34 cellular contexts compared by ENCODE assay signal in the genomic region with DNA sequence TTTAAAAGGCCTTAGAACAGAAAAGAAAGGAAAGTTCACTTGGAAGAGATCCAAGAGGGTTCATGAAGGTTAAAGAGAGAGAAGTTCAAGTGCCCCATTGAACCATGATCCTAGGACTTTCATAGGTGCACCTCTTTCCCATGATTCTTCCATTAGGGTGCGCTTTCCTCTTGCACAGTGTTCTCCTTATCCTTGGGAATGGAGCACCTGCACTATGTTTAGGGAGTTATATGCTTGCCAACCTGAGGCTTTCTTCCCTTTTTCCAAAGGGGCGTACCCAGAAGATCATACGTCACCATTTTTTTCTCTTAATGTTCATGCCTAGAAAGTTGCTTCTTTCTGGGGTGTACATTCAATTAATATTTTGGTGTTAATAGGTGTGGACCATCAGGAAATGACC.
"Had no signal": no experiment of that assay in that cellular context is flagged by ENCODE, and none has a peak within 500 bp of the region (broad histone marks: within the 10 kb centered on the region; RNA-seq: fewer than 3 reads in every experiment).

No MANE protein-coding gene starts in this region.

- H3K36me3 ChIP-seq: MG63 had no signal

- H3K27ac ChIP-seq: KMS-11 had no signal

- H3K27me3 ChIP-seq: MG63 had no signal

- H3K9me3 ChIP-seq: MG63 had no signal

- H3K4me3 ChIP-seq: MG63 had no signal

- DNase-seq: Karpas-422, Kasumi-1, MG63, MM.1S, MV-4-11, NCI-H1048, NCI-H1092, NCI-H1092 treated with DMSO at 0.1 percent for 48 hours, NCI-H1105, NCI-H1105 treated with DMSO at 0.1 percent for 48 hours, NCI-H1417, NCI-H1417 treated with DMSO at 0.1 percent for 48 hours, NCI-H1436, NCI-H1436 treated with DMSO at 0.1 percent for 48 hours, NCI-H146, NCI-H1694, NCI-H1694 treated with DMSO at 0.1 percent for 48 hours, NCI-H187, NCI-H187 treated with DMSO at 0.1 percent for 48 hours, NCI-H1930, NCI-H2029, NCI-H2029 treated with DMSO at 0.1 percent for 48 hours, NCI-H2081, NCI-H2081 treated with DMSO at 0.1 percent for 48 hours, NCI-H2107, NCI-H2171, NCI-H2171 treated with DMSO at 0.1 percent for 48 hours, NCI-H2227 treated with DMSO at 0.1 percent for 48 hours, NCI-H226, NCI-H345, NCI-H446, NCI-H446 treated with DMSO at 0.1 percent for 48 hours, NCI-H510A had no signal
